In the genomic region with DNA sequence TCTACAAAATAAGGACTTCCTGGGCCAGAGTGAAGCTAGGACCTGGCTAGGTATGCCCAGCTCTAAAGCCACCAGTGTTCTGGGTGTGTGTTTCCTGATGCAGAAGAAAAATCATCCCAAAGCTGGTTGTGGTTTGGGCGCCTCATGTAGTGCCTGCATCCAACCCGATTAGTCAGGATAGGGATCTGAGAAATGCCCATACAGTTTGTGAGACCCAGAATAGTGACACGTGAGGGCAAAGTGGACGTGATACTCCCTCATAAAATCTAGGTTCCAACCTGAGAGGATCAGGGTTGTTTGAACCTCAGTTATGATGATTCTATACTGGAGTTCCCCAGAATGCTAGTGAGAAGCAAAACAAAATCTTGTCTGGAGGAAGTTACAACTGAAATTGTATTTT, we compare ENCODE assay signal across 18 cellular contexts.
DNase-seq lines count a peak whose midpoint lies in the region; ATAC-seq and TF ChIP-seq lines count a peak whose summit lies in the region.
"Had no signal": no experiment of that assay in that cellular context is flagged by ENCODE, and none has a peak within 500 bp of the region (broad histone marks: within the 10 kb centered on the region; RNA-seq: fewer than 3 reads in every experiment).

No MANE protein-coding gene starts in this region.

- POLR2A ChIA-PET in PC-3 (lab: Charles Lee; ENCODE audit: unreplicated experiment) = no interaction called here

- no peak overlapping the region for H2AFZ ChIP-seq in PC-3 (ENCODE audit: low read length)

- H4K20me1 ChIP-seq in PC-3 (ENCODE audit: low read length) = no peaks in the 10 kb centered on the region

- H3K4me3 ChIP-seq in CD4-positive, CD25-positive, alpha-beta regulatory T cell (ENCODE audit: low read depth, low read length) = peak overlapping the region; percentile 5
- no peak overlapping the region for H3K4me3 ChIP-seq in PC-3 (ENCODE audit: low read length)
- H3K4me3 ChIP-seq: BLaER1, ovary, skin epidermis had no signal

- H3K36me3 ChIP-seq in CD4-positive, CD25-positive, alpha-beta regulatory T cell (ENCODE audit: control insufficient read depth, insufficient read depth, low read length) = peaks cover 3% of the 10 kb centered on the region
- H3K36me3 ChIP-seq in PC-3 (ENCODE audit: low read depth, low read length) = no peaks in the 10 kb centered on the region
- H3K36me3 ChIP-seq: ovary had no signal

- no peak overlapping the region for H3K9ac ChIP-seq in PC-3 (ENCODE audit: low read length)
- H3K9ac ChIP-seq: BLaER1, SK-N-SH had no signal

- H3K27me3 ChIP-seq in CD4-positive, CD25-positive, alpha-beta regulatory T cell (ENCODE audit: control insufficient read depth, insufficient read depth, low read length) = no peaks in the 10 kb centered on the region
- no peaks in the 10 kb centered on the region for H3K27me3 ChIP-seq in PC-3 (ENCODE audit: low read length)
- H3K27me3 ChIP-seq: BLaER1, ovary had no signal

- CTCF ChIA-PET in PC-3 (lab: Charles Lee) = no interaction called here

- H3K4me3 Mint-ChIP-seq in CD4-positive, CD25-positive, alpha-beta regulatory T cell = peak overlapping the region in 1 of 4 donors; percentile 70
- no peak overlapping the region for H3K4me3 Mint-ChIP-seq in activated T-helper 1 cell treated with anti-CD3 and anti-CD28 coated beads, Interleukin-12 subunit alpha, Interleukin-12 subunit beta, Interleukin-2, Interleukin-4 antibody, amounts not matched to agents 30 ng/mL and 10 ng/mL and 1 ng/mL, durations not matched to agents 14 hours and 24 hours and 36 hours
- H3K4me3 Mint-ChIP-seq: stimulated activated naive CD8-positive, alpha-beta T cell treated with anti-CD3 and anti-CD28 coated beads, Interleukin-15, Interleukin-2, amounts not matched to agents 100 ng/mL and 50 ng/mL, for 24 hours had no signal

- no peaks in the 10 kb centered on the region for H3K27me3 Mint-ChIP-seq in CD4-positive, CD25-positive, alpha-beta regulatory T cell
- H3K27me3 Mint-ChIP-seq in activated T-helper 1 cell treated with anti-CD3 and anti-CD28 coated beads, Interleukin-12 subunit alpha, Interleukin-12 subunit beta, Interleukin-2, Interleukin-4 antibody, amounts not matched to agents 30 ng/mL and 10 ng/mL and 1 ng/mL, durations not matched to agents 14 hours and 24 hours and 36 hours (ENCODE audit: insufficient read depth) = no peaks in the 10 kb centered on the region
- H3K27me3 Mint-ChIP-seq: effector memory CD8-positive, alpha-beta T cell; stimulated activated naive CD8-positive, alpha-beta T cell treated with anti-CD3 and anti-CD28 coated beads, Interleukin-15, Interleukin-2, amounts not matched to agents 100 ng/mL and 50 ng/mL, for 24 hours had no signal

- no peak for TF ChIP-seq CTCF in GM13977 (IDR thresholded peaks at IDR 0.05; ENCODE audit: extremely low read depth, insufficient read depth, missing control alignments)
- no peak for TF ChIP-seq CTCF in PC-3 (conservative IDR thresholded peaks at IDR 0.05; ENCODE audit: low read depth, low read length)

- no peaks in the 10 kb centered on the region for H3F3A ChIP-seq in PC-3 (ENCODE audit: low read length, unreplicated experiment)

- H3K9me3 Mint-ChIP-seq in CD4-positive, CD25-positive, alpha-beta regulatory T cell = no peaks in the 10 kb centered on the region
- no peaks in the 10 kb centered on the region for H3K9me3 Mint-ChIP-seq in activated T-helper 1 cell treated with anti-CD3 and anti-CD28 coated beads, Interleukin-12 subunit alpha, Interleukin-12 subunit beta, Interleukin-2, Interleukin-4 antibody, amounts not matched to agents 30 ng/mL and 10 ng/mL and 1 ng/mL, durations not matched to agents 14 hours and 24 hours and 36 hours
- H3K9me3 Mint-ChIP-seq: effector memory CD8-positive, alpha-beta T cell; stimulated activated naive CD8-positive, alpha-beta T cell treated with anti-CD3 and anti-CD28 coated beads, Interleukin-15, Interleukin-2, amounts not matched to agents 100 ng/mL and 50 ng/mL, for 24 hours had no signal

- intact Hi-C loops in activated T-helper 1 cell treated with anti-CD3 and anti-CD28 coated beads, Interleukin-12 subunit alpha, Interleukin-12 subunit beta, Interleukin-2, Interleukin-4 antibody, amounts not matched to agents 30 ng/mL and 10 ng/mL and 1 ng/mL, durations not matched to agents 14 hours and 24 hours and 36 hours (cut with micrococcal nuclease) = loop anchor here (2.0 kb wide), 1 partner anchor 238 kb away; a partner anchor contains a TSS
- intact Hi-C loops in PC-3 (cut with micrococcal nuclease) = no loop called here

- in situ Hi-C loops in GM13977 (cut with MboI; ENCODE audit: low pct_unique_long_range_greater_than_20kb, low sequenced_read_pairs, unreplicated experiment) = no loop called here

- peaks cover 24% of the 10 kb centered on the region for H3K36me3 Mint-ChIP-seq in CD4-positive, CD25-positive, alpha-beta regulatory T cell
- peaks cover 9% of the 10 kb centered on the region for H3K36me3 Mint-ChIP-seq in activated T-helper 1 cell treated with anti-CD3 and anti-CD28 coated beads, Interleukin-12 subunit alpha, Interleukin-12 subunit beta, Interleukin-2, Interleukin-4 antibody, amounts not matched to agents 30 ng/mL and 10 ng/mL and 1 ng/mL, durations not matched to agents 14 hours and 24 hours and 36 hours (ENCODE audit: low read depth)

- H3K9me2 ChIP-seq in PC-3 (replicated peaks; ENCODE audit: low read length) = no peaks in the 10 kb centered on the region
- H3K9me2 ChIP-seq: SK-N-SH had no signal

- H3K4me2 ChIP-seq in PC-3 (ENCODE audit: low read length) = no peak overlapping the region
- H3K4me2 ChIP-seq: BLaER1, SK-N-SH had no signal

- no peaks in the 10 kb centered on the region for H3K79me2 ChIP-seq in PC-3 (ENCODE audit: low read length)

- no peak for DNase-seq in CD4-positive, CD25-positive, alpha-beta regulatory T cell
- DNase-seq in GM13977 (ENCODE audit: low spot score) (peak; percentile 76), D341Med (ENCODE audit: low spot score) (no peak), PC-3 (no peak), NCI-H345 treated with DMSO at 0.1 percent for 48 hours (lab: John Stamatoyannopoulos, UW; ENCODE audit: unreplicated experiment) (no peak), NCI-H2227 (lab: John Stamatoyannopoulos, UW; ENCODE audit: unreplicated experiment) (no peak)
- DNase-seq in activated T-helper 1 cell treated with anti-CD3 and anti-CD28 coated beads, Interleukin-12 subunit alpha, Interleukin-12 subunit beta, Interleukin-2, Interleukin-4 antibody, amounts not matched to agents 30 ng/mL and 10 ng/mL and 1 ng/mL, durations not matched to agents 14 hours and 24 hours and 36 hours (ENCODE audit: low spot score) = no peak
- DNase-seq: central memory CD4-positive, alpha-beta T cell; DMS79 treated with DMSO at 0.1 percent for 48 hours; effector memory CD8-positive, alpha-beta T cell; hypothalamus; NCI-H1436; ovary; SK-N-SH had no signal

- peak in 1 of 2 donors; percentile 27 for ATAC-seq in CD4-positive, CD25-positive, alpha-beta regulatory T cell (ENCODE audit: low read depth in 2 of 2)
- peak; percentile 57 for ATAC-seq in HG03108 (IDR thresholded peaks at IDR 0.05; ENCODE audit: unreplicated experiment)
- ATAC-seq in PC-3 = no peak
- ATAC-seq: effector memory CD8-positive, alpha-beta T cell had no signal

- H3K4me1 ChIP-seq in CD4-positive, CD25-positive, alpha-beta regulatory T cell (ENCODE audit: control insufficient read depth, insufficient read depth, low read length, poor library complexity, severe bottlenecking) = peaks cover 16% of the 10 kb centered on the region
- no peaks in the 10 kb centered on the region for H3K4me1 ChIP-seq in PC-3 (ENCODE audit: insufficient read depth, low read length)

- BruUV-seq in PC-3 (replicated peaks; lab: Mats Ljungman, UMichigan) = no TSS peak

- H3K4me1 Mint-ChIP-seq in CD4-positive, CD25-positive, alpha-beta regulatory T cell = peaks cover 8 to 33% (median 25%) of the 10 kb centered on the region in 4 donors
- H3K4me1 Mint-ChIP-seq in activated T-helper 1 cell treated with anti-CD3 and anti-CD28 coated beads, Interleukin-12 subunit alpha, Interleukin-12 subunit beta, Interleukin-2, Interleukin-4 antibody, amounts not matched to agents 30 ng/mL and 10 ng/mL and 1 ng/mL, durations not matched to agents 14 hours and 24 hours and 36 hours (ENCODE audit: low read depth) = peaks cover 15% of the 10 kb centered on the region

- H3K27ac Mint-ChIP-seq in CD4-positive, CD25-positive, alpha-beta regulatory T cell = peak overlapping the region in 2 of 3 donors; percentile 85 to 86
- H3K27ac Mint-ChIP-seq in activated T-helper 1 cell treated with anti-CD3 and anti-CD28 coated beads, Interleukin-12 subunit alpha, Interleukin-12 subunit beta, Interleukin-2, Interleukin-4 antibody, amounts not matched to agents 30 ng/mL and 10 ng/mL and 1 ng/mL, durations not matched to agents 14 hours and 24 hours and 36 hours = peak overlapping the region; percentile 36

- H3K9me3 ChIP-seq in CD4-positive, CD25-positive, alpha-beta regulatory T cell (ENCODE audit: control insufficient read depth in 2 of 2, low read length in 2 of 2) = no peaks in the 10 kb centered on the region
- H3K9me3 ChIP-seq in PC-3 (ENCODE audit: low read length) = no peaks in the 10 kb centered on the region
- H3K9me3 ChIP-seq: BLaER1, ovary, SK-N-SH had no signal

- no peak overlapping the region for H3K27ac ChIP-seq in CD4-positive, CD25-positive, alpha-beta regulatory T cell (ENCODE audit: insufficient read depth, low read length, poor library complexity, severe bottlenecking)
- H3K27ac ChIP-seq in PC-3 (ENCODE audit: low read length) = no peak overlapping the region
- H3K27ac ChIP-seq: BLaER1, ovary, skin epidermis had no signal
